ENCODE assay signal across 9 cellular contexts in the genomic region with DNA sequence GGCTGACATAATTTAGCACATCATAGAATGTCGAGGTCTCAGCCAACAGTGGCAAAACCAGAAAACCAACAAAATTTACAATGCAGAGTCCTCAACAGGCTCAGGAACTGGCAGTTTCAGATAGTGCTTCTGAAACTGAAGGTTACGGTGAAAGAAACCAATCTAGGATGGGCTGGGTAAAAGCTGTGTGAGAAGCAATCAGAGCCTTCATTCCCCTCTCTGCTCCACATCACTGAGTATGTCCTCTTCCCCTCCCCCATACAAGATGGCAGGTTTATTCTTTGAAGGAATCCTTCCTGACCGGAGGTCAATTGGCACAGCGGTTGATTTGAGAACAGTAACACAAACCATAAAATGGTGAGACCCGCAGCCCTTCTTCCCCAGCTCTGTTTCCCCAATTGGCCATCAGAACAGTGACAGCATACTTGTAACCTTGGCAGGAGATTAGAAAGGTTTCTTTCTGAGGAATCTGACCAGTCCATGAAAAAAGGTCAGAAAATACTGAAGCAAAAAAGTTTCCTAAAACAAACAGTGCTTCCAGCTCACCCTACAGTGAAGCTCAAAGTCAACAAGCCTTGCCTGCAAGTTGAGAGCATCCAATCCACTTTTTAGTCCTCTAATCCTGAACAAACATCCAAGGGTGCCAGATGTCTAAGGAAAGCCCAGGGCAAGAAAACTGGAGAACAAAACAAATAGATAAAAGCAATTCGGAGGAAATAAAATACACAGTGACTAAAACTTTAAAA. TPM values are rescaled to one million over a fixed set of nuclear protein-coding genes. Genes with fewer than 3 reads are reported as not detected.
DNase-seq lines count a peak whose midpoint lies in the region; ATAC-seq and FAIRE-seq lines count a peak whose summit lies in the region.
"Had no signal": no experiment of that assay in that cellular context is flagged by ENCODE, and none has a peak within 500 bp of the region (broad histone marks: within the 10 kb centered on the region; RNA-seq: fewer than 3 reads in every experiment).

No MANE protein-coding gene starts in this region.

- DNase-seq in DMS79 (lab: John Stamatoyannopoulos, UW) (no peak), SK-N-DZ (ENCODE audit: low spot score) (no peak), UCSD-AML1 (lab: John Stamatoyannopoulos, UW; ENCODE audit: unreplicated experiment) (no peak)
- no peak for DNase-seq in stimulated activated CD4-positive, alpha-beta T cell treated with anti-CD3 and anti-CD28 coated beads, Interleukin-2, amount 100 ng/mL, for 48 hours
- DNase-seq: left colon had no signal

- ATAC-seq in GM18517 (IDR thresholded peaks at IDR 0.05; ENCODE audit: unreplicated experiment) (peak; percentile 77), GM21576 (IDR thresholded peaks at IDR 0.05; ENCODE audit: unreplicated experiment) (peak; percentile 75), HG03565 (IDR thresholded peaks at IDR 0.05; ENCODE audit: unreplicated experiment) (peak; percentile 66)
- ATAC-seq: left colon had no signal

- FAIRE-seq in endometrium (lab: Jason Lieb, UNC), result peak; percentile 94

RNA-seq across cellular contexts. Expression of a gene that starts 53.9 kb away (rescaled TPM):
- not detected in 2 replicates for polyA plus RNA-seq in SK-N-DZ (2014; cell fraction: cytosol; rRNA removed)
- not detected in 2 replicates for polyA plus RNA-seq in SK-N-DZ (2014; cell fraction: nucleus; rRNA removed)
